ENCODE assay signal across 7 cellular contexts in the genomic region with DNA sequence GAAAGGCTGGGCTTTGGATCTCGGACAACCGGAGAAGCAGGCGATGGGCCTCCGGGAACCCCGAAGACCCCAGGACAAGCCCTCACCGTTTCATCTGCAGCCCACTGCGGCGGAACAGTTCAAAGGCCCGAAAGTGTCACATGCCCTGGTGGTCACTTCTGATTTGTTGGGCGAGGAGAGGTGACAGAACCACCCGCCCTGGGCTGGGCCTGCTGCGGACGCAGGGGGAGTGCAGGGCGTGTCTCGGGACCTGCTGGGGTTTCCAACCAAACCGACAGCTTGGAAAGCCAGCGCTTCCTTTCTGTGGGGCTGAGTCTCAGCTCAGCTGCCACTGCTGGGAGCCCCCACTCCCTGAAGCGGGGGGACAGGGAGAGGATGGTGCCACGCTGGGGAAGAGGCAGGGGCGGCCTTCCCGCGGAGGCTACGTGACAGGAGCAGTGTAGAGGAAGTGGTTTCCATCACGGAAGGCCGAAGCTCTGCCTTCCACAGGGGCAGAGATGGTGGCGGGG. TPM values are rescaled to one million over a fixed set of nuclear protein-coding genes. Genes with fewer than 3 reads are reported as not detected.
DNase-seq lines count a peak whose midpoint lies in the region; ATAC-seq and TF ChIP-seq lines count a peak whose summit lies in the region.

No MANE protein-coding gene starts in this region.

- no peaks in the 10 kb centered on the region for H3K27me3 ChIP-seq in thoracic aorta (replicated peaks; ENCODE audit: insufficient read depth)

- peaks cover 29% of the 10 kb centered on the region for H3K36me3 ChIP-seq in thoracic aorta

- peak; percentile 62 for DNase-seq in activated CD4-positive, CD25-positive, alpha-beta regulatory T cell treated with anti-CD3 and anti-CD28 coated beads, Interleukin-2, amount 50 U/mL, for 72 hours
- DNase-seq in left ventricle myocardium superior (no peak), thoracic aorta (ENCODE audit: low spot score) (no peak), NCI-H1436 treated with DMSO at 0.1 percent for 48 hours (lab: John Stamatoyannopoulos, UW) (no peak), NCI-H2029 (lab: John Stamatoyannopoulos, UW) (no peak)

- H3K4me1 ChIP-seq in thoracic aorta (ENCODE audit: control insufficient read depth in 1 of 2, low read depth in 2 of 2) = no peaks in the 10 kb centered on the region

- no peak overlapping the region for H3K27ac ChIP-seq in thoracic aorta

- ATAC-seq in HG02610 (IDR thresholded peaks at IDR 0.05; ENCODE audit: unreplicated experiment) = peak; percentile 60
- peak; percentile 49 for ATAC-seq in left ventricle myocardium superior
- no peak for ATAC-seq in thoracic aorta (ENCODE audit: insufficient number of reproducible peaks, low FRiP score, low read depth)
- no peak for ATAC-seq in HG02642 (IDR thresholded peaks at IDR 0.05; ENCODE audit: poor library complexity, unreplicated experiment)

- intact Hi-C loops in left ventricle myocardium superior (cut with micrococcal nuclease) = no loop called here

- H3K9me3 ChIP-seq in thoracic aorta = no peaks in the 10 kb centered on the region

- TF ChIP-seq CTCF in thoracic aorta (IDR thresholded peaks at IDR 0.05) = no peak

- peak overlapping the region; percentile 52 for H3K4me3 ChIP-seq in thoracic aorta

RNA-seq across cellular contexts. Expression of a gene that starts 22.8 kb away (rescaled TPM):
- 35.2 TPM for total RNA-seq in left ventricle myocardium superior
- 10 to 100 TPM; 85.1 to 91.9 TPM for total RNA-seq in thoracic aorta

RNA-seq across cellular contexts. Expression of a gene that starts 34.5 kb away (rescaled TPM):
- total RNA-seq in left ventricle myocardium superior (148 TPM), thoracic aorta (10 to 100 TPM; 51.2 to 71.8 TPM)

Comparison
In these comparisons a context has a peak if more than half of its experiments do, and no peak if none do; other contexts are left out.
1. ATAC-seq: peak in HG02610 (single experiment) and left ventricle myocardium superior (single experiment); none in thoracic aorta (single experiment) and HG02642 (single experiment).